22 cellular contexts compared by ENCODE assay signal in the genomic region with DNA sequence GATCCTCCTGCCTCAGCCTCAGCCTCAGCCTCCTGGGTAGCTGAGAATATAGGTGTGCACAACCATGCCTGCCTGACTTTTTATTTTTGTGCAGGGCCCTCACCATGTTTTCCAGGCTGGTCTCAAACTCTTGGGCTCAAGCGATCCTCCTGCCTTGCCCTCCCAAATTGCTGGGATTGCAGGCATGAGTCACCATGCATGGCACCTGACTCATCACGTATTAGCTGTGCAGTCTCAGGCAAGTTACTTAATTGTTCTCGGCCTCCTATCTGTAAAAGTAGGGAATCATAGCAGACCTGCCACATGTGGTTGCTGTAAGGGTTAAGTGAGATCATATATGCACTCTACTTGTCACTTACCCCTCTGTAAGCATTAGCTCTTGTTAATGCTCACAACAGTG.
DNase-seq lines count a peak whose midpoint lies in the region; ATAC-seq and TF ChIP-seq lines count a peak whose summit lies in the region.
"Had no signal": no experiment of that assay in that cellular context is flagged by ENCODE, and none has a peak within 500 bp of the region (broad histone marks: within the 10 kb centered on the region; RNA-seq: fewer than 3 reads in every experiment).

No MANE protein-coding gene starts in this region.

- H3K27ac ChIP-seq in SJSA1 (peak overlapping the region; percentile 14; the same call in 1 of the 2 replicates), esophagus muscularis mucosa (replicated peaks in 1 of 4) (no peak overlapping the region), neural progenitor cell (no peak overlapping the region), dorsolateral prefrontal cortex (no peak overlapping the region)
- H3K27ac ChIP-seq: upper lobe of left lung had no signal

- H3K4me1 ChIP-seq in SJSA1 (replicated peaks) (peaks cover 15% of the 10 kb centered on the region), esophagus muscularis mucosa (peaks cover 0 to 9% (median 0%) of the 10 kb centered on the region in 4 donors), neural progenitor cell (peaks cover 13% of the 10 kb centered on the region)
- H3K4me1 ChIP-seq: upper lobe of left lung had no signal

- H3K9me3 ChIP-seq in SJSA1 (replicated peaks): no peaks in the 10 kb centered on the region
- H3K9me3 ChIP-seq in esophagus muscularis mucosa: no peaks in the 10 kb centered on the region
- H3K9me3 ChIP-seq in neural progenitor cell (ENCODE audit: low read depth): no peaks in the 10 kb centered on the region

- H3K36me3 Mint-ChIP-seq in neural progenitor cell: peaks cover 2% of the 10 kb centered on the region

- H3K27me3 ChIP-seq in SJSA1 (replicated peaks) (no peaks in the 10 kb centered on the region), esophagus muscularis mucosa (no peaks in the 10 kb centered on the region), neural progenitor cell (no peaks in the 10 kb centered on the region), dorsolateral prefrontal cortex (peaks cover 0 to 5% (median 0%) of the 10 kb centered on the region in 45 donors)
- H3K27me3 ChIP-seq: upper lobe of left lung had no signal

- no peak for TF ChIP-seq EP300 in esophagus muscularis mucosa (IDR thresholded peaks at IDR 0.05)

- no peak for TF ChIP-seq CTCF in esophagus muscularis mucosa (IDR thresholded peaks at IDR 0.05)
- TF ChIP-seq CTCF in neural progenitor cell (IDR thresholded peaks at IDR 0.05): no peak
- no peak for TF ChIP-seq CTCF in dorsolateral prefrontal cortex (IDR thresholded peaks at IDR 0.05 in 54 of 56, conservative IDR thresholded peaks at IDR 0.05 in 2 of 56; ENCODE audit: low read depth in 1 of 56, partially characterized antibody in 56 of 56)

- no peaks in the 10 kb centered on the region for H4K20me1 ChIP-seq in neural progenitor cell (ENCODE audit: low read depth)

- peaks cover 10% of the 10 kb centered on the region for H3F3A ChIP-seq in neural progenitor cell (ENCODE audit: low read depth)

- H3K9me3 Mint-ChIP-seq in neural progenitor cell: peaks cover 3% of the 10 kb centered on the region
- H3K9me3 Mint-ChIP-seq: activated naive CD4-positive, alpha-beta T cell treated with anti-CD3 and anti-CD28 coated beads for 36 hours had no signal

- intact Hi-C loops in esophagus muscularis mucosa (cut with DNase I): no loop called here
- intact Hi-C loops in dorsolateral prefrontal cortex (cut with DNase I): no loop called here

- no peak overlapping the region for H3K4me3 ChIP-seq in SJSA1
- no peak overlapping the region for H3K4me3 ChIP-seq in esophagus muscularis mucosa
- no peak overlapping the region for H3K4me3 ChIP-seq in neural progenitor cell
- H3K4me3 ChIP-seq in dorsolateral prefrontal cortex: no peak overlapping the region
- H3K4me3 ChIP-seq: upper lobe of left lung had no signal

- no peak for TF ChIP-seq POLR2A in esophagus muscularis mucosa (IDR thresholded peaks at IDR 0.05; ENCODE audit: low read depth)

- no peaks in the 10 kb centered on the region for H3K79me2 ChIP-seq in neural progenitor cell (ENCODE audit: low read depth)

- no peak overlapping the region for H3K4me3 Mint-ChIP-seq in neural progenitor cell
- H3K4me3 Mint-ChIP-seq: activated naive CD4-positive, alpha-beta T cell treated with anti-CD3 and anti-CD28 coated beads for 36 hours; nephron progenitor cell; stimulated activated naive CD8-positive, alpha-beta T cell treated with anti-CD3 and anti-CD28 coated beads, Interleukin-15, Interleukin-2, amounts not matched to agents 100 ng/mL and 50 ng/mL, for 24 hours had no signal

- H3K9ac ChIP-seq in neural progenitor cell: no peak overlapping the region

- H3K36me3 ChIP-seq in SJSA1: no peaks in the 10 kb centered on the region
- H3K36me3 ChIP-seq in esophagus muscularis mucosa: no peaks in the 10 kb centered on the region
- no peaks in the 10 kb centered on the region for H3K36me3 ChIP-seq in neural progenitor cell
- H3K36me3 ChIP-seq: upper lobe of left lung had no signal

- peak; percentile 60 for DNase-seq in HPDE6-E6E7 (ENCODE audit: extremely low spot score)
- peak; percentile 30 to 71 for DNase-seq in SJSA1 (ENCODE audit: low read depth in 1 of 2, low spot score in 2 of 2)
- DNase-seq in esophagus muscularis mucosa (ENCODE audit: extremely low spot score): peak; percentile 72
- DNase-seq in neural progenitor cell (ENCODE audit: low spot score): no peak
- DNase-seq in NCI-H146 treated with DMSO at 0.1 percent for 48 hours (lab: John Stamatoyannopoulos, UW; ENCODE audit: unreplicated experiment): no peak
- no peak for DNase-seq in dorsolateral prefrontal cortex
- DNase-seq: activated CD4-positive, alpha-beta T cell treated with anti-CD3 and anti-CD28 coated beads, Interleukin-2, amount 50 U/mL, for 48 hours; activated naive CD4-positive, alpha-beta T cell treated with anti-CD3 and anti-CD28 coated beads for 36 hours; anterior cingulate cortex; Calu3; effector memory CD4-positive, alpha-beta T cell; left colon; NCI-H1930; NCI-H446 treated with DMSO at 0.1 percent for 48 hours; nephron progenitor cell; NK-92 treated with Interleukin-12 subunit alpha and Interleukin-12 subunit beta, amount 100 ng/mL, for 24 hours; stimulated activated CD4-positive, alpha-beta T cell treated with anti-CD3 and anti-CD28 coated beads, Interleukin-2, amount 100 ng/mL, for 24 hours; T-helper 1 cell; upper lobe of left lung had no signal

- peaks cover 9% of the 10 kb centered on the region for H3K27me3 Mint-ChIP-seq in neural progenitor cell (ENCODE audit: insufficient read depth, low read depth)
- H3K27me3 Mint-ChIP-seq: stimulated activated naive CD8-positive, alpha-beta T cell treated with anti-CD3 and anti-CD28 coated beads, Interleukin-15, Interleukin-2, amounts not matched to agents 100 ng/mL and 50 ng/mL, for 24 hours had no signal

- peaks cover 6% of the 10 kb centered on the region for H3K4me1 Mint-ChIP-seq in neural progenitor cell
- H3K4me1 Mint-ChIP-seq: nephron progenitor cell had no signal

- no peak overlapping the region for H3K27ac Mint-ChIP-seq in neural progenitor cell
- H3K27ac Mint-ChIP-seq: activated naive CD4-positive, alpha-beta T cell treated with anti-CD3 and anti-CD28 coated beads for 36 hours; nephron progenitor cell; stimulated activated naive CD8-positive, alpha-beta T cell treated with anti-CD3 and anti-CD28 coated beads, Interleukin-15, Interleukin-2, amounts not matched to agents 100 ng/mL and 50 ng/mL, for 24 hours had no signal

- H3K4me2 ChIP-seq in neural progenitor cell: no peak overlapping the region

- ATAC-seq in HG03521 (IDR thresholded peaks at IDR 0.05; ENCODE audit: unreplicated experiment): no peak
- ATAC-seq in activated CD4-positive, CD25-positive, alpha-beta regulatory T cell treated with anti-CD3 and anti-CD28 coated beads, Interleukin-2, amount 50 U/mL, for 24 hours: no peak
- ATAC-seq: left colon had no signal

- WGBS in esophagus muscularis mucosa: 91% methylated on average over 3 of the region's 3 CpGs

- peak overlapping the region; percentile 45 for H2AFZ ChIP-seq in neural progenitor cell (replicated peaks)

Comparison
In these comparisons a context has a peak if more than half of its experiments do, and no peak if none do; other contexts are left out.
1. DNase-seq: peak in HPDE6-E6E7 (single experiment), SJSA1 (2 of 2) and esophagus muscularis mucosa (single experiment); none in neural progenitor cell (single experiment), NCI-H146 treated with DMSO at 0.1 percent for 48 hours (single experiment) and dorsolateral prefrontal cortex (0 of 10).